In the genomic region with DNA sequence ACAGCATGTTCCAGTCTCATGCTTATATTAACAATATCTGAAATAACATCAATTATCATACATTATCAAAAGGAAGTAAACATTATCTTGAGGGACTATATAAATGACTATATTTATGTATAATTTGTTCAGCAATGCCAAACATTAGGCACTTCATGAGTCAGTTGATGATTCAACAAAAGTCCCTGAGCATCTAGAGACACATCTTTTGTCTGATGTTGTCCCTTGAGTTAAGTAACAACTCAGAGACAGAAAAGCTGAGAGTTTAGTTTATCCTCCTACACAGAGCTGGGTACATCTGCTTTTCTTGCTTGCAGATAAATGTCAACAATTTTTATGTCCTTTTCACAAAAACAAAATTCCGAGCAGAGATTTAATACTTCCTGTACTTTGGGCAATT, we compare ENCODE assay signal across 19 cellular contexts.
DNase-seq lines count a peak whose midpoint lies in the region; ATAC-seq and TF ChIP-seq lines count a peak whose summit lies in the region.
"Had no signal": no experiment of that assay in that cellular context is flagged by ENCODE, and none has a peak within 500 bp of the region (broad histone marks: within the 10 kb centered on the region; RNA-seq: fewer than 3 reads in every experiment).

No MANE protein-coding gene starts in this region.

- DNase-seq in AG08396 (ENCODE audit: low spot score) (peak; percentile 5), GM04503 (ENCODE audit: low read depth) (peak; percentile 31), inferior parietal cortex (ENCODE audit: extremely low spot score) (peak; percentile 17), RKO (ENCODE audit: low spot score) (no peak), tibial nerve (ENCODE audit: low spot score in 2 of 2) (no peak)
- DNase-seq: activated CD4-positive, alpha-beta memory T cell treated with anti-CD3 and anti-CD28 coated beads for 36 hours; caudate nucleus; effector CD4-positive, alpha-beta T cell; MG63; NCI-H1694; stimulated activated CD4-positive, alpha-beta T cell treated with anti-CD3 and anti-CD28 coated beads, Interleukin-4, amount 100 ng/mL, for 24 hours; substantia nigra had no signal

- H3K27me3 ChIP-seq in tibial nerve, result no peaks in the 10 kb centered on the region
- H3K27me3 ChIP-seq: BLaER1, MG63, vagina had no signal

- no peaks in the 10 kb centered on the region for H3K36me3 Mint-ChIP-seq in activated T-helper 17 cell treated with anti-CD3 and anti-CD28 coated beads, Interleukin-2, amount 50 U/mL, for 72 hours (ENCODE audit: low read depth)
- H3K36me3 Mint-ChIP-seq: activated CD4-positive, alpha-beta memory T cell treated with anti-CD3 and anti-CD28 coated beads for 36 hours had no signal

- H3K27me3 Mint-ChIP-seq in activated T-helper 17 cell treated with anti-CD3 and anti-CD28 coated beads, Interleukin-2, amount 50 U/mL, for 72 hours, result no peaks in the 10 kb centered on the region
- H3K27me3 Mint-ChIP-seq: activated CD4-positive, alpha-beta memory T cell treated with anti-CD3 and anti-CD28 coated beads for 36 hours had no signal

- no peak for TF ChIP-seq POLR2A in tibial nerve (IDR thresholded peaks at IDR 0.05)

- H3K9me3 ChIP-seq in tibial nerve, result no peaks in the 10 kb centered on the region
- H3K9me3 ChIP-seq: BLaER1, MG63, vagina had no signal

- no peaks in the 10 kb centered on the region for H3K4me1 ChIP-seq in tibial nerve
- H3K4me1 ChIP-seq: BLaER1, vagina had no signal

- peaks cover 19% of the 10 kb centered on the region for H3K4me1 Mint-ChIP-seq in activated T-helper 17 cell treated with anti-CD3 and anti-CD28 coated beads, Interleukin-2, amount 50 U/mL, for 72 hours
- H3K4me1 Mint-ChIP-seq: nephron had no signal

- H3K27ac Mint-ChIP-seq in activated T-helper 17 cell treated with anti-CD3 and anti-CD28 coated beads, Interleukin-2, amount 50 U/mL, for 72 hours, result peak overlapping the region; percentile 19
- H3K27ac Mint-ChIP-seq: activated CD4-positive, alpha-beta memory T cell treated with anti-CD3 and anti-CD28 coated beads for 36 hours; nephron had no signal

- TF ChIP-seq CTCF in tibial nerve (IDR thresholded peaks at IDR 0.05), result no peak

- no peaks in the 10 kb centered on the region for H3K9me3 Mint-ChIP-seq in activated T-helper 17 cell treated with anti-CD3 and anti-CD28 coated beads, Interleukin-2, amount 50 U/mL, for 72 hours
- H3K9me3 Mint-ChIP-seq: activated CD4-positive, alpha-beta memory T cell treated with anti-CD3 and anti-CD28 coated beads for 36 hours; nephron had no signal

- no peaks in the 10 kb centered on the region for H3K36me3 ChIP-seq in tibial nerve
- H3K36me3 ChIP-seq: BLaER1, MG63, vagina had no signal

- ATAC-seq in activated T-helper 17 cell treated with anti-CD3 and anti-CD28 coated beads, Interleukin-2, amount 50 U/mL, for 72 hours (replicated peaks), result peak; percentile 91
- ATAC-seq in HG02840 (IDR thresholded peaks at IDR 0.05; ENCODE audit: low FRiP score, unreplicated experiment), result no peak
- ATAC-seq: HepG2 had no signal

- no peak overlapping the region for H3K4me3 Mint-ChIP-seq in activated T-helper 17 cell treated with anti-CD3 and anti-CD28 coated beads, Interleukin-2, amount 50 U/mL, for 72 hours
- H3K4me3 Mint-ChIP-seq: activated CD4-positive, alpha-beta memory T cell treated with anti-CD3 and anti-CD28 coated beads for 36 hours; nephron had no signal

- H3K27ac ChIP-seq in tibial nerve, result no peak overlapping the region
- H3K27ac ChIP-seq: BLaER1, skin epidermis, vagina had no signal

- WGBS in tibial nerve, 2 donors, result 72 to 78% methylated on average over 1 of the region's 1 CpG

- H3K4me3 ChIP-seq in tibial nerve, result no peak overlapping the region
- H3K4me3 ChIP-seq: BLaER1, MG63, skin epidermis, vagina had no signal

- TF ChIP-seq EP300 in tibial nerve (IDR thresholded peaks at IDR 0.05), result no peak

Comparison
In these comparisons a context has a peak if more than half of its experiments do, and no peak if none do; other contexts are left out.
1. DNase-seq: peak in AG08396 (single experiment), GM04503 (single experiment) and inferior parietal cortex (single experiment); none in RKO (single experiment) and tibial nerve (0 of 2).